1 cellular context compared by ENCODE assay signal in the genomic region with DNA sequence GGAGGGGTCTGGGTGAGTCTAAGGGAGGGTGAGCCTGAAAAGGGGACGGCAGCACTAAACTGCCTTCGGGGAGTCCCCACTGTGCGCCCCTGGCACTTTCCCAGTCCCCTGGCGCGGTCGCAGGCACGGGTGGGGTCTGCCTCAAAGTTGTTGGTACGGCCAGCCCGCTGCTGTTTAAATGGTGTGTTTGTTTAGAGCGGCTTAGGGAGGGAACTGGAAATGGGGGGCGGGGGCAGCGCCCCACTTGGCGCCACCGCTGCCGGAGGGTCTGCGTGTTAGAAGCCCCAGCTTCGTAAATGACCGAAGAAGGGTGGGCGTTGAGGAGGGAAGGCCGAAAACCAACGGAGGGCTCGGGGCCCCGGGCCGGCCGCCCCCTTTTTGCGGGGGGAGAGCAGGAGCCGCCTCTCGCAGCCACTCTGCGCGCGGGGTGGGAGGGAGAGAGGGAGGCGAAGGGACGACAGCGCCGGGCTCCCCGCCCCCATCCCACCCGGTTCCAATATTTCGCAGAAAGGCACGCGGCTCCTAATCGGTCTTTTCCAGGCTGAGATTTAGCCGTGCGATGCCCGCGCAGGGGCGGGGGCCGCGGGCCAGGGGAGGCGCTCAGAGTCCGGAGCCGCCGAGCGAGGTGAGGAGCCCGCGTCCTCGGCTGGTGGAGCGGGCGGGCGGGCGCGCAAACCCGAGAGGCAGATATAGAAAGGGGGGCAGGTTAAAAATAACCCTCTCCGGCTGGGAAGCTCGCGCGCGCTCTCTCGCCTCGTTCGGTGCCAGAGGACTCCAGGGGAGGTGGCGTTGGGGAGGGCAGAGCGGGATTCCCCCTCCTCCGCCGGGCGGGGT.
TF ChIP-seq lines count a peak whose summit lies in the region.

No MANE protein-coding gene starts in this region.

TF ChIP-seq in HepG2, 621 proteins besides CTCF, POLR2A, EP300 and RAD21 (continued from another document and continues in another):
- TF ChIP-seq, protein P1, sequence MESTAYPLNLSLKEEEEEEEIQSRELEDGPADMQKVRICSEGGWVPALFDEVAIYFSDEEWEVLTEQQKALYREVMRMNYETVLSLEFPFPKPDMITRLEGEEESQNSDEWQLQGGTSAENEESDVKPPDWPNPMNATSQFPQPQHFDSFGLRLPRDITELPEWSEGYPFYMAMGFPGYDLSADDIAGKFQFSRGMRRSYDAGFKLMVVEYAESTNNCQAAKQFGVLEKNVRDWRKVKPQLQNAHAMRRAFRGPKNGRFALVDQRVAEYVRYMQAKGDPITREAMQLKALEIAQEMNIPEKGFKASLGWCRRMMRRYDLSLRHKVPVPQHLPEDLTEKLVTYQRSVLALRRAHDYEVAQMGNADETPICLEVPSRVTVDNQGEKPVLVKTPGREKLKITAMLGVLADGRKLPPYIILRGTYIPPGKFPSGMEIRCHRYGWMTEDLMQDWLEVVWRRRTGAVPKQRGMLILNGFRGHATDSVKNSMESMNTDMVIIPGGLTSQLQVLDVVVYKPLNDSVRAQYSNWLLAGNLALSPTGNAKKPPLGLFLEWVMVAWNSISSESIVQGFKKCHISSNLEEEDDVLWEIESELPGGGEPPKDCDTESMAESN (CRISPR knock-in tag; conservative IDR thresholded peaks at IDR 0.05) = no peak
- TF ChIP-seq KAT7 (CRISPR knock-in tag; IDR thresholded peaks at IDR 0.05; ENCODE audit: borderline replicate concordance) (no peak), ZNF607 (CRISPR knock-in tag; IDR thresholded peaks at IDR 0.05; ENCODE audit: borderline replicate concordance) (no peak), FLYWCH1 (CRISPR knock-in tag; IDR thresholded peaks at IDR 0.05) (no peak), FOXM1 (CRISPR knock-in tag; IDR thresholded peaks at IDR 0.05) (no peak), ZNF274 (CRISPR knock-in tag; IDR thresholded peaks at IDR 0.05) (no peak), NRL (CRISPR knock-in tag; IDR thresholded peaks at IDR 0.05; ENCODE audit: borderline replicate concordance) (no peak), KLF11 (CRISPR knock-in tag; IDR thresholded peaks at IDR 0.05) (no peak), CENPX (CRISPR knock-in tag; IDR thresholded peaks at IDR 0.05) (no peak), PHB2 (IDR thresholded peaks at IDR 0.05; ENCODE audit: partially characterized antibody) (no peak), ZBTB8A (CRISPR knock-in tag; IDR thresholded peaks at IDR 0.05; ENCODE audit: borderline replicate concordance, low read depth) (no peak), FOXC1 (CRISPR knock-in tag; IDR thresholded peaks at IDR 0.05; ENCODE audit: borderline replicate concordance) (no peak), ZSCAN25 (CRISPR knock-in tag; IDR thresholded peaks at IDR 0.05) (no peak), PTBP1 (IDR thresholded peaks at IDR 0.05; ENCODE audit: low read depth, low read length, poor library complexity, severe bottlenecking) (no peak), HOXA9 (CRISPR knock-in tag; IDR thresholded peaks at IDR 0.05; ENCODE audit: borderline replicate concordance) (no peak), ZNF746 (CRISPR knock-in tag; IDR thresholded peaks at IDR 0.05) (0 out of 2 replicates have a peak, but pooled peaks have one; percentile 15), EED (CRISPR knock-in tag; IDR thresholded peaks at IDR 0.05) (peak; percentile 68; the same call in 1 of the 2 replicates), GFI1 (CRISPR knock-in tag; IDR thresholded peaks at IDR 0.05; ENCODE audit: borderline replicate concordance) (0 out of 2 replicates have a peak, but pooled peaks have one; percentile 29), ZNF329 (CRISPR knock-in tag; IDR thresholded peaks at IDR 0.05; ENCODE audit: low read depth) (no peak), RAD51 (IDR thresholded peaks at IDR 0.05; ENCODE audit: borderline replicate concordance) (no peak)
- TF ChIP-seq, protein P2, sequence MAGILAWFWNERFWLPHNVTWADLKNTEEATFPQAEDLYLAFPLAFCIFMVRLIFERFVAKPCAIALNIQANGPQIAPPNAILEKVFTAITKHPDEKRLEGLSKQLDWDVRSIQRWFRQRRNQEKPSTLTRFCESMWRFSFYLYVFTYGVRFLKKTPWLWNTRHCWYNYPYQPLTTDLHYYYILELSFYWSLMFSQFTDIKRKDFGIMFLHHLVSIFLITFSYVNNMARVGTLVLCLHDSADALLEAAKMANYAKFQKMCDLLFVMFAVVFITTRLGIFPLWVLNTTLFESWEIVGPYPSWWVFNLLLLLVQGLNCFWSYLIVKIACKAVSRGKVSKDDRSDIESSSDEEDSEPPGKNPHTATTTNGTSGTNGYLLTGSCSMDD (CRISPR knock-in tag; IDR thresholded peaks at IDR 0.05) = no peak
- TF ChIP-seq, protein P3, sequence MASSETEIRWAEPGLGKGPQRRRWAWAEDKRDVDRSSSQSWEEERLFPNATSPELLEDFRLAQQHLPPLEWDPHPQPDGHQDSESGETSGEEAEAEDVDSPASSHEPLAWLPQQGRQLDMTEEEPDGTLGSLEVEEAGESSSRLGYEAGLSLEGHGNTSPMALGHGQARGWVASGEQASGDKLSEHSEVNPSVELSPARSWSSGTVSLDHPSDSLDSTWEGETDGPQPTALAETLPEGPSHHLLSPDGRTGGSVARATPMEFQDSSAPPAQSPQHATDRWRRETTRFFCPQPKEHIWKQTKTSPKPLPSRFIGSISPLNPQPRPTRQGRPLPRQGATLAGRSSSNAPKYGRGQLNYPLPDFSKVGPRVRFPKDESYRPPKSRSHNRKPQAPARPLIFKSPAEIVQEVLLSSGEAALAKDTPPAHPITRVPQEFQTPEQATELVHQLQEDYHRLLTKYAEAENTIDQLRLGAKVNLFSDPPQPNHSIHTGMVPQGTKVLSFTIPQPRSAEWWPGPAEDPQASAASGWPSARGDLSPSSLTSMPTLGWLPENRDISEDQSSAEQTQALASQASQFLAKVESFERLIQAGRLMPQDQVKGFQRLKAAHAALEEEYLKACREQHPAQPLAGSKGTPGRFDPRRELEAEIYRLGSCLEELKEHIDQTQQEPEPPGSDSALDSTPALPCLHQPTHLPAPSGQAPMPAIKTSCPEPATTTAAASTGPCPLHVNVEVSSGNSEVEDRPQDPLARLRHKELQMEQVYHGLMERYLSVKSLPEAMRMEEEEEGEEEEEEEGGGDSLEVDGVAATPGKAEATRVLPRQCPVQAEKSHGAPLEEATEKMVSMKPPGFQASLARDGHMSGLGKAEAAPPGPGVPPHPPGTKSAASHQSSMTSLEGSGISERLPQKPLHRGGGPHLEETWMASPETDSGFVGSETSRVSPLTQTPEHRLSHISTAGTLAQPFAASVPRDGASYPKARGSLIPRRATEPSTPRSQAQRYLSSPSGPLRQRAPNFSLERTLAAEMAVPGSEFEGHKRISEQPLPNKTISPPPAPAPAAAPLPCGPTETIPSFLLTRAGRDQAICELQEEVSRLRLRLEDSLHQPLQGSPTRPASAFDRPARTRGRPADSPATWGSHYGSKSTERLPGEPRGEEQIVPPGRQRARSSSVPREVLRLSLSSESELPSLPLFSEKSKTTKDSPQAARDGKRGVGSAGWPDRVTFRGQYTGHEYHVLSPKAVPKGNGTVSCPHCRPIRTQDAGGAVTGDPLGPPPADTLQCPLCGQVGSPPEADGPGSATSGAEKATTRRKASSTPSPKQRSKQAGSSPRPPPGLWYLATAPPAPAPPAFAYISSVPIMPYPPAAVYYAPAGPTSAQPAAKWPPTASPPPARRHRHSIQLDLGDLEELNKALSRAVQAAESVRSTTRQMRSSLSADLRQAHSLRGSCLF (CRISPR knock-in tag; IDR thresholded peaks at IDR 0.05; ENCODE audit: borderline replicate concordance) = no peak
- TF ChIP-seq, protein P4, sequence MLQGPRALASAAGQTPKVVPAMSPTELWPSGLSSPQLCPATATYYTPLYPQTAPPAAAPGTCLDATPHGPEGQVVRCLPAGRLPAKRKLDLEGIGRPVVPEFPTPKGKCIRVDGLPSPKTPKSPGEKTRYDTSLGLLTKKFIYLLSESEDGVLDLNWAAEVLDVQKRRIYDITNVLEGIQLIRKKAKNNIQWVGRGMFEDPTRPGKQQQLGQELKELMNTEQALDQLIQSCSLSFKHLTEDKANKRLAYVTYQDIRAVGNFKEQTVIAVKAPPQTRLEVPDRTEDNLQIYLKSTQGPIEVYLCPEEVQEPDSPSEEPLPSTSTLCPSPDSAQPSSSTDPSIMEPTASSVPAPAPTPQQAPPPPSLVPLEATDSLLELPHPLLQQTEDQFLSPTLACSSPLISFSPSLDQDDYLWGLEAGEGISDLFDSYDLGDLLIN (CRISPR knock-in tag; IDR thresholded peaks at IDR 0.05; ENCODE audit: borderline replicate concordance) = no peak
- TF ChIP-seq, protein P5, sequence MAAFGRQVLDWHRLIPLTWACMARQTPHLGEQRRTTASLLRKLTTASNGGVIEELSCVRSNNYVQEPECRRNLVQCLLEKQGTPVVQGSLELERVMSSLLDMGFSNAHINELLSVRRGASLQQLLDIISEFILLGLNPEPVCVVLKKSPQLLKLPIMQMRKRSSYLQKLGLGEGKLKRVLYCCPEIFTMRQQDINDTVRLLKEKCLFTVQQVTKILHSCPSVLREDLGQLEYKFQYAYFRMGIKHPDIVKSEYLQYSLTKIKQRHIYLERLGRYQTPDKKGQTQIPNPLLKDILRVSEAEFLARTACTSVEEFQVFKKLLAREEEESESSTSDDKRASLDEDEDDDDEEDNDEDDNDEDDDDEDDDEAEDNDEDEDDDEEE (CRISPR knock-in tag; IDR thresholded peaks at IDR 0.05) = no peak
- TF ChIP-seq, protein P6, sequence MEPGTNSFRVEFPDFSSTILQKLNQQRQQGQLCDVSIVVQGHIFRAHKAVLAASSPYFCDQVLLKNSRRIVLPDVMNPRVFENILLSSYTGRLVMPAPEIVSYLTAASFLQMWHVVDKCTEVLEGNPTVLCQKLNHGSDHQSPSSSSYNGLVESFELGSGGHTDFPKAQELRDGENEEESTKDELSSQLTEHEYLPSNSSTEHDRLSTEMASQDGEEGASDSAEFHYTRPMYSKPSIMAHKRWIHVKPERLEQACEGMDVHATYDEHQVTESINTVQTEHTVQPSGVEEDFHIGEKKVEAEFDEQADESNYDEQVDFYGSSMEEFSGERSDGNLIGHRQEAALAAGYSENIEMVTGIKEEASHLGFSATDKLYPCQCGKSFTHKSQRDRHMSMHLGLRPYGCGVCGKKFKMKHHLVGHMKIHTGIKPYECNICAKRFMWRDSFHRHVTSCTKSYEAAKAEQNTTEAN (CRISPR knock-in tag; conservative IDR thresholded peaks at IDR 0.05) = no peak
- TF ChIP-seq, protein P7, sequence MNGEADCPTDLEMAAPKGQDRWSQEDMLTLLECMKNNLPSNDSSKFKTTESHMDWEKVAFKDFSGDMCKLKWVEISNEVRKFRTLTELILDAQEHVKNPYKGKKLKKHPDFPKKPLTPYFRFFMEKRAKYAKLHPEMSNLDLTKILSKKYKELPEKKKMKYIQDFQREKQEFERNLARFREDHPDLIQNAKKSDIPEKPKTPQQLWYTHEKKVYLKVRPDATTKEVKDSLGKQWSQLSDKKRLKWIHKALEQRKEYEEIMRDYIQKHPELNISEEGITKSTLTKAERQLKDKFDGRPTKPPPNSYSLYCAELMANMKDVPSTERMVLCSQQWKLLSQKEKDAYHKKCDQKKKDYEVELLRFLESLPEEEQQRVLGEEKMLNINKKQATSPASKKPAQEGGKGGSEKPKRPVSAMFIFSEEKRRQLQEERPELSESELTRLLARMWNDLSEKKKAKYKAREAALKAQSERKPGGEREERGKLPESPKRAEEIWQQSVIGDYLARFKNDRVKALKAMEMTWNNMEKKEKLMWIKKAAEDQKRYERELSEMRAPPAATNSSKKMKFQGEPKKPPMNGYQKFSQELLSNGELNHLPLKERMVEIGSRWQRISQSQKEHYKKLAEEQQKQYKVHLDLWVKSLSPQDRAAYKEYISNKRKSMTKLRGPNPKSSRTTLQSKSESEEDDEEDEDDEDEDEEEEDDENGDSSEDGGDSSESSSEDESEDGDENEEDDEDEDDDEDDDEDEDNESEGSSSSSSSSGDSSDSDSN (CRISPR knock-in tag; IDR thresholded peaks at IDR 0.05) = peak; percentile 53; the same call in 1 of the 2 replicates
- TF ChIP-seq, protein P8, sequence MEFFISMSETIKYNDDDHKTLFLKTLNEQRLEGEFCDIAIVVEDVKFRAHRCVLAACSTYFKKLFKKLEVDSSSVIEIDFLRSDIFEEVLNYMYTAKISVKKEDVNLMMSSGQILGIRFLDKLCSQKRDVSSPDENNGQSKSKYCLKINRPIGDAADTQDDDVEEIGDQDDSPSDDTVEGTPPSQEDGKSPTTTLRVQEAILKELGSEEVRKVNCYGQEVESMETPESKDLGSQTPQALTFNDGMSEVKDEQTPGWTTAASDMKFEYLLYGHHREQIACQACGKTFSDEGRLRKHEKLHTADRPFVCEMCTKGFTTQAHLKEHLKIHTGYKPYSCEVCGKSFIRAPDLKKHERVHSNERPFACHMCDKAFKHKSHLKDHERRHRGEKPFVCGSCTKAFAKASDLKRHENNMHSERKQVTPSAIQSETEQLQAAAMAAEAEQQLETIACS (CRISPR knock-in tag; IDR thresholded peaks at IDR 0.05) = no peak
- TF ChIP-seq, protein P9, sequence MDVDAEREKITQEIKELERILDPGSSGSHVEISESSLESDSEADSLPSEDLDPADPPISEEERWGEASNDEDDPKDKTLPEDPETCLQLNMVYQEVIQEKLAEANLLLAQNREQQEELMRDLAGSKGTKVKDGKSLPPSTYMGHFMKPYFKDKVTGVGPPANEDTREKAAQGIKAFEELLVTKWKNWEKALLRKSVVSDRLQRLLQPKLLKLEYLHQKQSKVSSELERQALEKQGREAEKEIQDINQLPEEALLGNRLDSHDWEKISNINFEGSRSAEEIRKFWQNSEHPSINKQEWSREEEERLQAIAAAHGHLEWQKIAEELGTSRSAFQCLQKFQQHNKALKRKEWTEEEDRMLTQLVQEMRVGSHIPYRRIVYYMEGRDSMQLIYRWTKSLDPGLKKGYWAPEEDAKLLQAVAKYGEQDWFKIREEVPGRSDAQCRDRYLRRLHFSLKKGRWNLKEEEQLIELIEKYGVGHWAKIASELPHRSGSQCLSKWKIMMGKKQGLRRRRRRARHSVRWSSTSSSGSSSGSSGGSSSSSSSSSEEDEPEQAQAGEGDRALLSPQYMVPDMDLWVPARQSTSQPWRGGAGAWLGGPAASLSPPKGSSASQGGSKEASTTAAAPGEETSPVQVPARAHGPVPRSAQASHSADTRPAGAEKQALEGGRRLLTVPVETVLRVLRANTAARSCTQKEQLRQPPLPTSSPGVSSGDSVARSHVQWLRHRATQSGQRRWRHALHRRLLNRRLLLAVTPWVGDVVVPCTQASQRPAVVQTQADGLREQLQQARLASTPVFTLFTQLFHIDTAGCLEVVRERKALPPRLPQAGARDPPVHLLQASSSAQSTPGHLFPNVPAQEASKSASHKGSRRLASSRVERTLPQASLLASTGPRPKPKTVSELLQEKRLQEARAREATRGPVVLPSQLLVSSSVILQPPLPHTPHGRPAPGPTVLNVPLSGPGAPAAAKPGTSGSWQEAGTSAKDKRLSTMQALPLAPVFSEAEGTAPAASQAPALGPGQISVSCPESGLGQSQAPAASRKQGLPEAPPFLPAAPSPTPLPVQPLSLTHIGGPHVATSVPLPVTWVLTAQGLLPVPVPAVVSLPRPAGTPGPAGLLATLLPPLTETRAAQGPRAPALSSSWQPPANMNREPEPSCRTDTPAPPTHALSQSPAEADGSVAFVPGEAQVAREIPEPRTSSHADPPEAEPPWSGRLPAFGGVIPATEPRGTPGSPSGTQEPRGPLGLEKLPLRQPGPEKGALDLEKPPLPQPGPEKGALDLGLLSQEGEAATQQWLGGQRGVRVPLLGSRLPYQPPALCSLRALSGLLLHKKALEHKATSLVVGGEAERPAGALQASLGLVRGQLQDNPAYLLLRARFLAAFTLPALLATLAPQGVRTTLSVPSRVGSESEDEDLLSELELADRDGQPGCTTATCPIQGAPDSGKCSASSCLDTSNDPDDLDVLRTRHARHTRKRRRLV (CRISPR knock-in tag; IDR thresholded peaks at IDR 0.05) = no peak
- TF ChIP-seq, protein P10, sequence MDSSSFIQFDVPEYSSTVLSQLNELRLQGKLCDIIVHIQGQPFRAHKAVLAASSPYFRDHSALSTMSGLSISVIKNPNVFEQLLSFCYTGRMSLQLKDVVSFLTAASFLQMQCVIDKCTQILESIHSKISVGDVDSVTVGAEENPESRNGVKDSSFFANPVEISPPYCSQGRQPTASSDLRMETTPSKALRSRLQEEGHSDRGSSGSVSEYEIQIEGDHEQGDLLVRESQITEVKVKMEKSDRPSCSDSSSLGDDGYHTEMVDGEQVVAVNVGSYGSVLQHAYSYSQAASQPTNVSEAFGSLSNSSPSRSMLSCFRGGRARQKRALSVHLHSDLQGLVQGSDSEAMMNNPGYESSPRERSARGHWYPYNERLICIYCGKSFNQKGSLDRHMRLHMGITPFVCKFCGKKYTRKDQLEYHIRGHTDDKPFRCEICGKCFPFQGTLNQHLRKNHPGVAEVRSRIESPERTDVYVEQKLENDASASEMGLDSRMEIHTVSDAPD (CRISPR knock-in tag; IDR thresholded peaks at IDR 0.05) = no peak
